1 cellular context compared by ENCODE assay signal in the genomic region with DNA sequence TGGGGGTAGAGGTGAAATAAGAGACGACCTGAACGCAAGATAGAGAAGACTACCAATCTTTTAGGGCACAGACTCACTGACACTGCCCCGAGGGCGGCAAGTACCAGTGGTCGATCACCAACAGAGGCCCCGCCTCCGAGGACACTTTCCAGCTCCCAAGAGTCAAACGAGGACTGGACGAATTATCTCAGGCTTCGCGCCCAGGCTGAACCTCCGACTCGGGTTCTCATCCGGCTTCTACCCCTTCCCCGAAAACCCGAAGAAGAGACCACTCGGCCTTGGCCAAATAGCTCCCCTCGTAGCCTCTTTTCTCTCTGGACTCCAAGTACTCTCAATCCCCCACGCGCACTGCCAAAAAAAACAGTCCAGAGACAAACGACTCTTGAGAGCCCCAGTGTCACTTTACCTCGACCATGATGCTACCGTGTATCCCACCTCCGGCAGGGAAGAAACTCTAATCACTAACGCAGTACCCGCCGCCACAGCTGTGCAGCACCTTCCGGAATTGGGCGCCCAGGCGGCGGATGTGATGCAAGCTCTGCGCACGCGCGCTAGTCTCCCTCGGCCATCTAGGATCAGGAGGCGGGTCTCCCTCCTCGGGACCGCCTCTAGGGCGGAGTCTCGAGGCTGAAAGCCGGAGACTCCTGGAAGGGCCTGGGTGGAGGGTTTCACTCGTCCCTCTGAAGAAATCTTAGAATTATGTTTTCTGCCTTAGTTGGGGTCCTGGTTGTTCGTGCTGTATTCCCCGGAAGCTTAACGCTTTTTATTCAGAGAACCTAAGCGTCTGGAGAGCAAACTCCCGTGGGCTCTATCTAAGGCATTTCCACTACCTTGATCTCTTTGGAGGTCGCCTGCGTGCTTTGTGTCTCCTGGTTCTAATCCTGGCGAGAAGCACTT.
TF ChIP-seq lines count a peak whose summit lies in the region.

A gene (minus strand): TSS at position 507 of the 897 bp plus-strand sequence. CDS start 92 bp downstream, at position 415.

TF ChIP-seq in HepG2, 621 proteins besides CTCF, POLR2A, EP300 and RAD21 (continued from another document):
- TF ChIP-seq, protein P1, sequence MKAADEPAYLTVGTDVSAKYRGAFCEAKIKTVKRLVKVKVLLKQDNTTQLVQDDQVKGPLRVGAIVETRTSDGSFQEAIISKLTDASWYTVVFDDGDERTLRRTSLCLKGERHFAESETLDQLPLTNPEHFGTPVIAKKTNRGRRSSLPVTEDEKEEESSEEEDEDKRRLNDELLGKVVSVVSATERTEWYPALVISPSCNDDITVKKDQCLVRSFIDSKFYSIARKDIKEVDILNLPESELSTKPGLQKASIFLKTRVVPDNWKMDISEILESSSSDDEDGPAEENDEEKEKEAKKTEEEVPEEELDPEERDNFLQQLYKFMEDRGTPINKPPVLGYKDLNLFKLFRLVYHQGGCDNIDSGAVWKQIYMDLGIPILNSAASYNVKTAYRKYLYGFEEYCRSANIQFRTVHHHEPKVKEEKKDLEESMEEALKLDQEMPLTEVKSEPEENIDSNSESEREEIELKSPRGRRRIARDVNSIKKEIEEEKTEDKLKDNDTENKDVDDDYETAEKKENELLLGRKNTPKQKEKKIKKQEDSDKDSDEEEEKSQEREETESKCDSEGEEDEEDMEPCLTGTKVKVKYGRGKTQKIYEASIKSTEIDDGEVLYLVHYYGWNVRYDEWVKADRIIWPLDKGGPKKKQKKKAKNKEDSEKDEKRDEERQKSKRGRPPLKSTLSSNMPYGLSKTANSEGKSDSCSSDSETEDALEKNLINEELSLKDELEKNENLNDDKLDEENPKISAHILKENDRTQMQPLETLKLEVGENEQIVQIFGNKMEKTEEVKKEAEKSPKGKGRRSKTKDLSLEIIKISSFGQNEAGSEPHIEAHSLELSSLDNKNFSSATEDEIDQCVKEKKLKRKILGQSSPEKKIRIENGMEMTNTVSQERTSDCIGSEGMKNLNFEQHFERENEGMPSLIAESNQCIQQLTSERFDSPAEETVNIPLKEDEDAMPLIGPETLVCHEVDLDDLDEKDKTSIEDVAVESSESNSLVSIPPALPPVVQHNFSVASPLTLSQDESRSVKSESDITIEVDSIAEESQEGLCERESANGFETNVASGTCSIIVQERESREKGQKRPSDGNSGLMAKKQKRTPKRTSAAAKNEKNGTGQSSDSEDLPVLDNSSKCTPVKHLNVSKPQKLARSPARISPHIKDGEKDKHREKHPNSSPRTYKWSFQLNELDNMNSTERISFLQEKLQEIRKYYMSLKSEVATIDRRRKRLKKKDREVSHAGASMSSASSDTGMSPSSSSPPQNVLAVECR (CRISPR knock-in tag; IDR thresholded peaks at IDR 0.05; ENCODE audit: borderline replicate concordance): peak; percentile 79; the same call in 1 of the 2 replicates
TF ChIP-seq in HepG2: peak in this region for 125.
